ENCODE assay signal across 12 cellular contexts in the genomic region with DNA sequence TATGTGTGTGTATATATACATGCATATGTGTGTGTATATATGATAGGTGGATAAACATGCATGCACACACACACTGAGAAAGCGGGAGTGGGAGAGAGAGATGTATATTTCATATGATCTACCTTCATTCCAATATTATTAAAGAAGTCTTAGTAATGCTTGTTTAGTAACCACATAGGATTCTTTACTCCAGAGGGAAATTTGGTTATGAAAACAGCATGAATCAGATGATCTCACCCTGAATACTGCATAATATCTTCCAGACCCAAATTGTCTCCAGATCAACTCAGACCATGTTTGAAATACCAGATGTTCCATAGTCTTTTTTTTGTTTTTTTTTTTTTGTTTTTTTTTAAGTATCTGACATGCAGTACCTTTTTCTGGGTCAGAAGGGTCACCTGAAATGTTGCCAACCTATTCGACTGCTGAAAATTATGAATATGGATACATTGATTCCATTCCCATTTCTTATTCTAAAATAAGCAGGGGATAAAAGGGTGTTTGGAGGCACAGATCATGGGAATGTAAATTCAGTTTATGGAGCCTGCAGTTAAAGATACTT. TPM values are rescaled to one million over a fixed set of nuclear protein-coding genes. Genes with fewer than 3 reads are reported as not detected.
DNase-seq lines count a peak whose midpoint lies in the region; ATAC-seq and TF ChIP-seq lines count a peak whose summit lies in the region.
"Had no signal": no experiment of that assay in that cellular context is flagged by ENCODE, and none has a peak within 500 bp of the region (broad histone marks: within the 10 kb centered on the region; RNA-seq: fewer than 3 reads in every experiment).

No MANE protein-coding gene starts in this region.

- H3K4me1 Mint-ChIP-seq in neural progenitor cell, result peaks cover under 1% of the 10 kb centered on the region

- no peaks in the 10 kb centered on the region for H3K27me3 Mint-ChIP-seq in neural progenitor cell (ENCODE audit: insufficient read depth, low read depth)
- H3K27me3 Mint-ChIP-seq: activated B cell treated with CpG ODN at 0.5 μM for 24 hours had no signal

- peak overlapping the region; percentile 73 for H3K9ac ChIP-seq in mesenchymal stem cell (ENCODE audit: low read length)
- no peak overlapping the region for H3K9ac ChIP-seq in neural progenitor cell

- H3K4me1 ChIP-seq in ACC112 (ENCODE audit: control insufficient read depth, insufficient read depth, low read length, unreplicated experiment) (peaks cover 85% of the 10 kb centered on the region), mesenchymal stem cell (ENCODE audit: control insufficient read depth, insufficient read depth, low read depth, low read length) (peaks cover 4% of the 10 kb centered on the region), neural progenitor cell (peaks cover 2% of the 10 kb centered on the region)
- H3K4me1 ChIP-seq: BE2C had no signal

- ATAC-seq in HG03108 (IDR thresholded peaks at IDR 0.05; ENCODE audit: unreplicated experiment), result no peak

- peaks cover 4% of the 10 kb centered on the region for H3K79me1 ChIP-seq in mesenchymal stem cell (replicated peaks; ENCODE audit: low read length, poor library complexity, severe bottlenecking)

- H3K4me2 ChIP-seq in mesenchymal stem cell (ENCODE audit: low read length, poor library complexity, severe bottlenecking) (no peak overlapping the region), neural progenitor cell (no peak overlapping the region)

- no CpG with 5 or more reads among the region's 2 CpGs for WGBS in mesenchymal stem cell

- no peak overlapping the region for H4K91ac ChIP-seq in mesenchymal stem cell (ENCODE audit: low read length)

- H3K79me2 ChIP-seq in ACC112 (ENCODE audit: control insufficient read depth, insufficient read depth, low read length, unreplicated experiment), result peaks cover 13% of the 10 kb centered on the region
- H3K79me2 ChIP-seq in neural progenitor cell (ENCODE audit: low read depth), result no peaks in the 10 kb centered on the region

- H3F3A ChIP-seq in neural progenitor cell (ENCODE audit: low read depth), result no peaks in the 10 kb centered on the region

- no peak overlapping the region for H2BK12ac ChIP-seq in mesenchymal stem cell (ENCODE audit: low read length in 2 of 2)

- H3K14ac ChIP-seq in mesenchymal stem cell (ENCODE audit: low read length in 2 of 2), result no peak overlapping the region

- no peak overlapping the region for H3K4me3 Mint-ChIP-seq in neural progenitor cell
- H3K4me3 Mint-ChIP-seq: activated B cell treated with CpG ODN at 0.5 μM for 24 hours had no signal

- H3K27ac Mint-ChIP-seq in neural progenitor cell, result no peak overlapping the region
- H3K27ac Mint-ChIP-seq: activated B cell treated with CpG ODN at 0.5 μM for 24 hours had no signal

- H3K27me3 ChIP-seq in ACC112 (ENCODE audit: insufficient read depth, low read length), result no peaks in the 10 kb centered on the region
- H3K27me3 ChIP-seq in mesenchymal stem cell (ENCODE audit: control insufficient read depth in 1 of 2, insufficient read depth in 1 of 2, low read length in 2 of 2), result no peaks in the 10 kb centered on the region
- H3K27me3 ChIP-seq in neural progenitor cell, result no peaks in the 10 kb centered on the region
- H3K27me3 ChIP-seq: BE2C had no signal

- no peak overlapping the region for H2BK15ac ChIP-seq in mesenchymal stem cell (ENCODE audit: low read depth, poor library complexity, severe bottlenecking)

- no peaks in the 10 kb centered on the region for H3K9me3 Mint-ChIP-seq in neural progenitor cell
- H3K9me3 Mint-ChIP-seq: activated B cell treated with CpG ODN at 0.5 μM for 24 hours had no signal

- H4K20me1 ChIP-seq in neural progenitor cell (ENCODE audit: low read depth), result no peaks in the 10 kb centered on the region

- H2BK5ac ChIP-seq in mesenchymal stem cell (ENCODE audit: low read depth, low read length, poor library complexity, severe bottlenecking), result no peak overlapping the region

- DNase-seq in M059J (ENCODE audit: low read depth), result peak; percentile 66
- DNase-seq in choroid plexus epithelial cell (ENCODE audit: low read depth), result peak; percentile 93
- DNase-seq in mesenchymal stem cell, result peak; percentile 28
- no peak for DNase-seq in neural progenitor cell (ENCODE audit: low spot score)
- no peak for DNase-seq in GOT3 (lab: John Stamatoyannopoulos, UW)
- DNase-seq in iPS-NIHi7 (ENCODE audit: extremely low spot score), result no peak
- DNase-seq: activated B cell treated with CpG ODN at 0.5 μM for 24 hours, activated gamma-delta T cell, BE2C, NCI-H1092 had no signal

- no peak overlapping the region for H3K23ac ChIP-seq in mesenchymal stem cell (ENCODE audit: low read length in 2 of 2)

- H2AFZ ChIP-seq in ACC112 (ENCODE audit: low read length, unreplicated experiment) (no peak overlapping the region), mesenchymal stem cell (ENCODE audit: low read depth, low read length) (no peak overlapping the region), neural progenitor cell (replicated peaks) (no peak overlapping the region)

- H3K4me3 ChIP-seq in ACC112 (ENCODE audit: low read depth, low read length) (no peak overlapping the region; the same call in 1 of the 2 replicates), choroid plexus epithelial cell (ENCODE audit: low read depth, low read length) (no peak overlapping the region), mesenchymal stem cell (ENCODE audit: insufficient read depth in 1 of 2, low read depth in 1 of 2, low read length in 2 of 2) (no peak overlapping the region), neural progenitor cell (no peak overlapping the region)

- no peak overlapping the region for H3K4ac ChIP-seq in mesenchymal stem cell (ENCODE audit: low read depth in 1 of 2, low read length in 2 of 2)

- no peaks in the 10 kb centered on the region for H3K36me3 Mint-ChIP-seq in neural progenitor cell

- H2BK120ac ChIP-seq in mesenchymal stem cell (ENCODE audit: low read depth, low read length), result no peak overlapping the region

- no peak overlapping the region for H2AK5ac ChIP-seq in mesenchymal stem cell (ENCODE audit: low read length, severe bottlenecking)

- no peak overlapping the region for H3K18ac ChIP-seq in mesenchymal stem cell (ENCODE audit: low read depth in 1 of 2, low read length in 2 of 2)

- H3K36me3 ChIP-seq in ACC112 (ENCODE audit: insufficient read depth, low read length) (no peaks in the 10 kb centered on the region), mesenchymal stem cell (ENCODE audit: control insufficient read depth in 1 of 2, insufficient read depth in 2 of 2, low read depth in 1 of 2, low read length in 2 of 2) (no peaks in the 10 kb centered on the region), neural progenitor cell (no peaks in the 10 kb centered on the region)
- H3K36me3 ChIP-seq: BE2C had no signal

- H3K27ac ChIP-seq in ACC112 (ENCODE audit: low read depth, low read length) (peak overlapping the region; percentile 68), mesenchymal stem cell (ENCODE audit: low read length, poor library complexity, severe bottlenecking) (peak overlapping the region; percentile 23), neural progenitor cell (no peak overlapping the region)

- H3K9me3 ChIP-seq in mesenchymal stem cell (ENCODE audit: control insufficient read depth, low read length) (no peaks in the 10 kb centered on the region), neural progenitor cell (ENCODE audit: low read depth) (no peaks in the 10 kb centered on the region)
- H3K9me3 ChIP-seq: BE2C had no signal

- no peak overlapping the region for H4K8ac ChIP-seq in mesenchymal stem cell (ENCODE audit: low read length)

- no peak for TF ChIP-seq CTCF in choroid plexus epithelial cell (conservative IDR thresholded peaks at IDR 0.05; ENCODE audit: low read depth, low read length)
- no peak for TF ChIP-seq CTCF in neural progenitor cell (IDR thresholded peaks at IDR 0.05)

RNA-seq across cellular contexts. Expression of gene TES, which starts 17.4 kb away (rescaled TPM):
- total RNA-seq in M059J (2014; rRNA removed; shearing (Covaris generic)), result 0.20 TPM in 1 of 2 replicates, not detected in the other
- 47.6 TPM for polyA plus RNA-seq in mesenchymal stem cell (2013, experiment 1 of 2)
- polyA plus RNA-seq in mesenchymal stem cell (2013, experiment 2 of 2), result 50.2 TPM
- 5.9 and 10.6 TPM in 2 replicates for total RNA-seq in neural progenitor cell (ENCODE audit: low replicate concordance)

Comparison
In these comparisons a context has a peak if more than half of its experiments do, and no peak if none do; other contexts are left out.
1. DNase-seq: peak in M059J (single experiment), choroid plexus epithelial cell (single experiment) and mesenchymal stem cell (single experiment); none in neural progenitor cell (single experiment), GOT3 (single experiment) and iPS-NIHi7 (single experiment).